Comparison of ENCODE assay signal across 20 cellular contexts in genomic region chrX:72271091-72271490, GRCh38. TPM values are rescaled to one million over a fixed set of nuclear protein-coding genes. Genes with fewer than 3 reads are reported as not detected.
A peak's percentile ranks its signal among the peaks of the same experiment; 100 is the strongest.
DNase-seq lines count a peak whose midpoint lies in the region; ATAC-seq and TF ChIP-seq lines count a peak whose summit lies in the region.
"Had no signal": no experiment of that assay in that cellular context is flagged by ENCODE, and none has a peak within 500 bp of the region (broad histone marks: within the 10 kb centered on the region; RNA-seq: fewer than 3 reads in every experiment).

No MANE protein-coding gene starts in this region.

- H3K36me3 ChIP-seq in RWPE2 (ENCODE audit: low read depth): peaks cover 84% of the 10 kb centered on the region

- H3K4me1 ChIP-seq in RWPE2 (ENCODE audit: insufficient read depth, poor library complexity, severe bottlenecking): peaks cover 42% of the 10 kb centered on the region

- peak overlapping the region; percentile 70 for H3K27ac ChIP-seq in RWPE2 (ENCODE audit: poor library complexity, severe bottlenecking)
- H3K27ac ChIP-seq: 22Rv1, gastroesophageal sphincter, HL-60 had no signal

- H3K27me3 ChIP-seq in RWPE2 (ENCODE audit: insufficient read depth, poor library complexity, severe bottlenecking): no peaks in the 10 kb centered on the region
- H3K27me3 ChIP-seq: gastroesophageal sphincter had no signal

- H3K4me3 ChIP-seq in RWPE2 (ENCODE audit: severe bottlenecking): no peak overlapping the region
- no peak overlapping the region for H3K4me3 ChIP-seq in fibroblast of the aortic adventitia (ENCODE audit: low read depth, low read length)
- H3K4me3 ChIP-seq: gastroesophageal sphincter, HAP-1 had no signal

- DNase-seq in DMS 273 (lab: John Stamatoyannopoulos, UW; ENCODE audit: unreplicated experiment): peak; percentile 45
- no peak for DNase-seq in DMS 273 treated with DMSO at 0.1 percent for 48 hours (lab: John Stamatoyannopoulos, UW)
- peak; percentile 19 for DNase-seq in EL
- DNase-seq in RWPE2 (ENCODE audit: low spot score): no peak
- peak; percentile 47 for DNase-seq in fibroblast of the aortic adventitia (ENCODE audit: low read depth)
- no peak for DNase-seq in NCI-H2171 (lab: John Stamatoyannopoulos, UW)
- DNase-seq in activated effector memory CD4-positive, alpha-beta T cell treated with anti-CD3 and anti-CD28 coated beads, Interleukin-2, amount 50 U/mL, for 16 hours: no peak
- DNase-seq: activated CD4-positive, alpha-beta T cell treated with anti-CD3 and anti-CD28 coated beads for 48 hours; erythroblast; NCI-H1694 treated with DMSO at 0.1 percent for 48 hours; NCI-H345; stimulated activated naive CD8-positive, alpha-beta T cell treated with anti-CD3 and anti-CD28 coated beads, Interleukin-15, amount 100 ng/mL, for 72 hours; trophoblast cell had no signal

- TF ChIP-seq CTCF in RWPE2 (IDR thresholded peaks at IDR 0.05; ENCODE audit: poor library complexity, severe bottlenecking): no peak
- peak; percentile 29 for TF ChIP-seq CTCF in fibroblast of the aortic adventitia (IDR thresholded peaks at IDR 0.05; ENCODE audit: insufficient read depth, low read length)

- no peaks in the 10 kb centered on the region for H3K9me3 ChIP-seq in RWPE2 (ENCODE audit: severe bottlenecking)
- H3K9me3 ChIP-seq: gastroesophageal sphincter, HAP-1 had no signal

- no peak for ATAC-seq in RWPE2 (ENCODE audit: low read depth)
- no peak for ATAC-seq in HG03280 (IDR thresholded peaks at IDR 0.05; ENCODE audit: unreplicated experiment)
- ATAC-seq: gastroesophageal sphincter; natural killer cell treated with Interleukin-12 subunit alpha and Interleukin-12 subunit beta and Interleukin-15 and Interleukin-18, amount 100 ng/mL, for 72 hours; stimulated activated naive CD8-positive, alpha-beta T cell treated with anti-CD3 and anti-CD28 coated beads, Interleukin-15, amount 100 ng/mL, for 72 hours had no signal

RNA-seq across cellular contexts. Expression of gene RPS4X, which starts 6.0 kb away (rescaled TPM):
- total RNA-seq in fibroblast of the aortic adventitia (ENCODE audit: low replicate concordance): 428 and 1,519 TPM in 2 replicates

RNA-seq across cellular contexts. Expression of gene ERCC6L, which starts 32.3 kb away (rescaled TPM):
- 9.9 TPM in 1 of 2 replicates, not detected in the other for total RNA-seq in fibroblast of the aortic adventitia (ENCODE audit: low replicate concordance)

RNA-seq across cellular contexts. Expression of gene CITED1, which starts 34.6 kb away (rescaled TPM):
- not detected in 2 replicates for total RNA-seq in fibroblast of the aortic adventitia (ENCODE audit: low replicate concordance)
- total RNA-seq: posterior vena cava had no signal

Comparison
In these comparisons a context has a peak if more than half of its experiments do, and no peak if none do; other contexts are left out.
1. DNase-seq: peak in DMS 273 (single experiment), EL (single experiment) and fibroblast of the aortic adventitia (single experiment); none in DMS 273 treated with DMSO at 0.1 percent for 48 hours (single experiment), RWPE2 (single experiment), NCI-H2171 (single experiment) and activated effector memory CD4-positive, alpha-beta T cell treated with anti-CD3 and anti-CD28 coated beads, Interleukin-2, amount 50 U/mL, for 16 hours (single experiment).